23 cellular contexts compared by ENCODE assay signal in the genomic region with DNA sequence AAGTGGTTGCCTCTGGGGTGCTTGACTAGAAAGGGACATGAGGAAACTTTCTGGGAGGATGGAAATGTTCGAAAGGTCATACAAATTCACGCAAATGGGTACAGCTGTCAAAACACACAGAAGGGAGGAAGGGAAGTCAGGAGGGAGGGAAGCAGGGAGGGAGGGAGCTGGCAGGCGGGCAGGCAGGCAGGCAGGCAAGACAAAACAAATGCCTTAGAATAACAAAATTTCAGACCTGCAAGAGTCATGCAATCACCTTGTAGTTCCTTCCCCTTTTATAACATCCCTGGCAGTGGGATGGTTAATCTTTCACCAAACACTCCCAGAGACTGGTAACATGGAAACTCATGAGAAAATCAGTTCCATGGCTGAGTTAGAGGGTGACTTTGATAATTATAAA.
DNase-seq lines count a peak whose midpoint lies in the region; ATAC-seq and TF ChIP-seq lines count a peak whose summit lies in the region.
"Had no signal": no experiment of that assay in that cellular context is flagged by ENCODE, and none has a peak within 500 bp of the region (broad histone marks: within the 10 kb centered on the region; RNA-seq: fewer than 3 reads in every experiment).

No MANE protein-coding gene starts in this region.

- H3K4me3 Mint-ChIP-seq in chondrocyte (ENCODE audit: unreplicated experiment): no peak overlapping the region
- no peak overlapping the region for H3K4me3 Mint-ChIP-seq in type B pancreatic cell
- H3K4me3 Mint-ChIP-seq in activated naive CD4-positive, alpha-beta T cell treated with anti-CD3 and anti-CD28 coated beads for 36 hours: no peak overlapping the region
- H3K4me3 Mint-ChIP-seq: activated CD4-positive, alpha-beta T cell treated with anti-CD3 and anti-CD28 coated beads, Interleukin-2, amount 10 ng/mL, durations not matched to agents 24 days and 14 days; immature natural killer cell; memory B cell; natural killer cell had no signal

- no peaks in the 10 kb centered on the region for H3K9me3 ChIP-seq in heart left ventricle
- H3K9me3 ChIP-seq: adrenal gland, thoracic aorta had no signal

- peaks cover 0 to 3% (median 0%) of the 10 kb centered on the region in 9 donors for H3K36me3 ChIP-seq in heart left ventricle
- H3K36me3 ChIP-seq in kidney epithelial cell (ENCODE audit: control insufficient read depth, insufficient read depth, low read length): no peaks in the 10 kb centered on the region
- H3K36me3 ChIP-seq: adrenal gland, thoracic aorta had no signal

- CTCF ChIA-PET in activated naive CD4-positive, alpha-beta T cell treated with anti-CD3 and anti-CD28 coated beads for 36 hours (lab: Charles Lee): no interaction called here

- peak in 3 of 4 donors; percentile 32 to 61 (median 60) for ATAC-seq in heart left ventricle
- ATAC-seq in GM21723 (IDR thresholded peaks at IDR 0.05; ENCODE audit: unreplicated experiment): no peak
- ATAC-seq: HCT116, natural killer cell had no signal

- peaks cover under 1% of the 10 kb centered on the region for H3K9me3 Mint-ChIP-seq in chondrocyte (ENCODE audit: low read depth)
- H3K9me3 Mint-ChIP-seq in type B pancreatic cell: no peaks in the 10 kb centered on the region
- no peaks in the 10 kb centered on the region for H3K9me3 Mint-ChIP-seq in activated naive CD4-positive, alpha-beta T cell treated with anti-CD3 and anti-CD28 coated beads for 36 hours
- H3K9me3 Mint-ChIP-seq: activated CD4-positive, alpha-beta T cell treated with anti-CD3 and anti-CD28 coated beads, Interleukin-2, amount 10 ng/mL, durations not matched to agents 24 days and 14 days; immature natural killer cell; memory B cell; natural killer cell had no signal

- peak overlapping the region; percentile 79 for H3K27ac Mint-ChIP-seq in chondrocyte (ENCODE audit: unreplicated experiment)
- H3K27ac Mint-ChIP-seq in type B pancreatic cell: no peak overlapping the region
- no peak overlapping the region for H3K27ac Mint-ChIP-seq in activated naive CD4-positive, alpha-beta T cell treated with anti-CD3 and anti-CD28 coated beads for 36 hours
- H3K27ac Mint-ChIP-seq: activated CD4-positive, alpha-beta T cell treated with anti-CD3 and anti-CD28 coated beads, Interleukin-2, amount 10 ng/mL, durations not matched to agents 24 days and 14 days; immature natural killer cell; memory B cell; progenitor cell of endocrine pancreas had no signal

- DNase-seq in heart left ventricle (no peak), cardiac septum (ENCODE audit: low spot score) (no peak), chondrocyte (ENCODE audit: low spot score) (no peak), kidney epithelial cell (ENCODE audit: low read depth) (peak; percentile 87), NCI-H2107 treated with DMSO at 0.1 percent for 48 hours (lab: John Stamatoyannopoulos, UW; ENCODE audit: unreplicated experiment) (no peak), type B pancreatic cell (ENCODE audit: extremely low spot score, unreplicated experiment) (no peak)
- DNase-seq in activated naive CD4-positive, alpha-beta T cell treated with anti-CD3 and anti-CD28 coated beads for 36 hours: no peak
- DNase-seq: 8988T; activated CD4-positive, alpha-beta T cell treated with anti-CD3 and anti-CD28 coated beads, Interleukin-2, amount 10 ng/mL, durations not matched to agents 24 days and 14 days; activated CD8-positive, alpha-beta memory T cell treated with anti-CD3 and anti-CD28 coated beads, Interleukin-2, amount 50 U/mL, for 4 hours; activated effector memory CD4-positive, alpha-beta T cell treated with anti-CD3 and anti-CD28 coated beads, Interleukin-2, amount 50 U/mL, for 16 hours; adrenal gland; immature natural killer cell; KG1; natural killer cell; NCI-H1048; NCI-H2081 treated with DMSO at 0.1 percent for 48 hours; NCI-H774 had no signal

- H3K4me1 Mint-ChIP-seq in chondrocyte (ENCODE audit: low read depth): peaks cover 28% of the 10 kb centered on the region
- peaks cover 13% of the 10 kb centered on the region for H3K4me1 Mint-ChIP-seq in type B pancreatic cell (ENCODE audit: unreplicated experiment)
- peaks cover 8% of the 10 kb centered on the region for H3K4me1 Mint-ChIP-seq in activated naive CD4-positive, alpha-beta T cell treated with anti-CD3 and anti-CD28 coated beads for 36 hours (ENCODE audit: low read depth)

- TF ChIP-seq POLR2A in heart left ventricle (IDR thresholded peaks at IDR 0.05): no peak

- peaks cover 0 to 5% (median 0%) of the 10 kb centered on the region in 12 donors for H3K4me1 ChIP-seq in heart left ventricle
- H3K4me1 ChIP-seq: adrenal gland had no signal

- no peak overlapping the region for H3K4me3 ChIP-seq in heart left ventricle
- H3K4me3 ChIP-seq in kidney epithelial cell (ENCODE audit: low read depth, low read length): no peak overlapping the region
- H3K4me3 ChIP-seq: adrenal gland, thoracic aorta had no signal

- no peaks in the 10 kb centered on the region for H3K27me3 ChIP-seq in heart left ventricle
- no peaks in the 10 kb centered on the region for H3K27me3 ChIP-seq in kidney epithelial cell (ENCODE audit: control insufficient read depth, insufficient read depth, low read length)
- H3K27me3 ChIP-seq: adrenal gland had no signal

- WGBS in heart left ventricle, 4 donors: 74 to 81% (median 75%) methylated on average over 3 of the region's 3 CpGs

- TF ChIP-seq CTCF in heart left ventricle (IDR thresholded peaks at IDR 0.05) (no peak), chondrocyte (IDR thresholded peaks at IDR 0.05) (no peak), kidney epithelial cell (IDR thresholded peaks at IDR 0.05; ENCODE audit: insufficient read depth, low read length, poor library complexity, severe bottlenecking) (no peak), type B pancreatic cell (conservative IDR thresholded peaks at IDR 0.05) (no peak)

- H3K36me3 Mint-ChIP-seq in chondrocyte (ENCODE audit: low read depth): peaks cover 2% of the 10 kb centered on the region
- no peaks in the 10 kb centered on the region for H3K36me3 Mint-ChIP-seq in type B pancreatic cell
- peaks cover 5% of the 10 kb centered on the region for H3K36me3 Mint-ChIP-seq in activated naive CD4-positive, alpha-beta T cell treated with anti-CD3 and anti-CD28 coated beads for 36 hours (ENCODE audit: low read depth)
- H3K36me3 Mint-ChIP-seq: natural killer cell had no signal

- H3K27me3 Mint-ChIP-seq in chondrocyte (ENCODE audit: low read depth): no peaks in the 10 kb centered on the region
- no peaks in the 10 kb centered on the region for H3K27me3 Mint-ChIP-seq in type B pancreatic cell
- H3K27me3 Mint-ChIP-seq in activated naive CD4-positive, alpha-beta T cell treated with anti-CD3 and anti-CD28 coated beads for 36 hours (ENCODE audit: low read depth): no peaks in the 10 kb centered on the region
- H3K27me3 Mint-ChIP-seq: activated CD4-positive, alpha-beta T cell treated with anti-CD3 and anti-CD28 coated beads, Interleukin-2, amount 10 ng/mL, durations not matched to agents 24 days and 14 days; memory B cell; progenitor cell of endocrine pancreas had no signal

- intact Hi-C loops in heart left ventricle (cut with DNase I) (no loop called here), cardiac septum (cut with DNase I) (no loop called here)
- intact Hi-C loops in activated naive CD4-positive, alpha-beta T cell treated with anti-CD3 and anti-CD28 coated beads for 36 hours (cut with micrococcal nuclease): no loop called here

- H3K27ac ChIP-seq in heart left ventricle: no peak overlapping the region
- H3K27ac ChIP-seq: adrenal gland, thoracic aorta had no signal
